ENCODE assay signal across 11 cellular contexts in genomic region chr13:27053902-27054595, GRCh38.
DNase-seq lines count a peak whose midpoint lies in the region; ATAC-seq and TF ChIP-seq lines count a peak whose summit lies in the region.
"Had no signal": no experiment of that assay in that cellular context is flagged by ENCODE, and none has a peak within 500 bp of the region (broad histone marks: within the 10 kb centered on the region; RNA-seq: fewer than 3 reads in every experiment).

No MANE protein-coding gene starts in this region.

- H3K36me3 Mint-ChIP-seq in activated CD8-positive, alpha-beta T cell treated with anti-CD3 and anti-CD28 coated beads, Interleukin-2, amount 10 ng/mL, durations not matched to agents 7 days and 5 days (ENCODE audit: low read depth) = no peaks in the 10 kb centered on the region
- H3K36me3 Mint-ChIP-seq in activated CD8-positive, alpha-beta T cell treated with anti-CD3 and anti-CD28 coated beads for 36 hours (ENCODE audit: low read depth) = peaks cover 4% of the 10 kb centered on the region
- H3K36me3 Mint-ChIP-seq in naive thymus-derived CD8-positive, alpha-beta T cell = peaks cover 0 to 9% (median 8%) of the 10 kb centered on the region in 3 donors
- H3K36me3 Mint-ChIP-seq: natural killer cell treated with Interleukin-12 subunit alpha and Interleukin-12 subunit beta and Interleukin-15 and Interleukin-18, amount 100 ng/mL, for 72 hours had no signal

- TF ChIP-seq CTCF in activated CD8-positive, alpha-beta T cell treated with anti-CD3 and anti-CD28 coated beads for 36 hours (IDR thresholded peaks at IDR 0.05) = no peak

- CTCF ChIA-PET in activated CD8-positive, alpha-beta T cell treated with anti-CD3 and anti-CD28 coated beads, Interleukin-2, amount 10 ng/mL, durations not matched to agents 7 days and 5 days (lab: Charles Lee) = interaction anchor here (0.7 to 1.3 kb wide), 2 partner anchors 9 to 45 kb away, joined by 3 to 4 read pairs; no protein-coding TSS in a partner anchor
- CTCF ChIA-PET in activated CD8-positive, alpha-beta T cell treated with anti-CD3 and anti-CD28 coated beads for 36 hours (lab: Charles Lee) = no interaction called here

- ATAC-seq in activated CD8-positive, alpha-beta T cell treated with anti-CD3 and anti-CD28 coated beads, Interleukin-2, amount 10 ng/mL, durations not matched to agents 7 days and 5 days = peak; percentile 23
- ATAC-seq in activated CD8-positive, alpha-beta T cell treated with anti-CD3 and anti-CD28 coated beads for 36 hours = no peak
- ATAC-seq in naive thymus-derived CD8-positive, alpha-beta T cell = no peak

- POLR2A ChIA-PET in activated CD8-positive, alpha-beta T cell treated with anti-CD3 and anti-CD28 coated beads, Interleukin-2, amount 10 ng/mL, durations not matched to agents 7 days and 5 days (lab: Charles Lee) = interaction anchor here (1.1 to 1.4 kb wide), 2 partner anchors 9 kb away, joined by 3 to 4 read pairs; no protein-coding TSS in a partner anchor
- POLR2A ChIA-PET in activated CD8-positive, alpha-beta T cell treated with anti-CD3 and anti-CD28 coated beads for 36 hours (lab: Charles Lee) = no interaction called here
- POLR2A ChIA-PET in naive thymus-derived CD8-positive, alpha-beta T cell (lab: Charles Lee) = no interaction called here

- H3K4me1 Mint-ChIP-seq in activated CD8-positive, alpha-beta T cell treated with anti-CD3 and anti-CD28 coated beads, Interleukin-2, amount 10 ng/mL, durations not matched to agents 7 days and 5 days (ENCODE audit: low read depth) = peaks cover 27% of the 10 kb centered on the region
- peaks cover 20% of the 10 kb centered on the region for H3K4me1 Mint-ChIP-seq in activated CD8-positive, alpha-beta T cell treated with anti-CD3 and anti-CD28 coated beads for 36 hours (ENCODE audit: low read depth)
- H3K4me1 Mint-ChIP-seq in naive thymus-derived CD8-positive, alpha-beta T cell = peaks cover 12 to 28% (median 16%) of the 10 kb centered on the region in 4 donors

- H3K27me3 Mint-ChIP-seq in activated CD8-positive, alpha-beta T cell treated with anti-CD3 and anti-CD28 coated beads, Interleukin-2, amount 10 ng/mL, durations not matched to agents 7 days and 5 days (ENCODE audit: low read depth) = no peaks in the 10 kb centered on the region
- H3K27me3 Mint-ChIP-seq in activated CD8-positive, alpha-beta T cell treated with anti-CD3 and anti-CD28 coated beads for 36 hours = no peaks in the 10 kb centered on the region
- H3K27me3 Mint-ChIP-seq in naive thymus-derived CD8-positive, alpha-beta T cell = peaks cover 0 to 1% (median 0%) of the 10 kb centered on the region in 5 donors
- H3K27me3 Mint-ChIP-seq: natural killer cell treated with Interleukin-12 subunit alpha and Interleukin-12 subunit beta and Interleukin-15 and Interleukin-18, amount 100 ng/mL, for 72 hours had no signal

- no peak for DNase-seq in activated CD8-positive, alpha-beta T cell treated with anti-CD3 and anti-CD28 coated beads, Interleukin-2, amount 10 ng/mL, durations not matched to agents 7 days and 5 days
- DNase-seq in activated CD8-positive, alpha-beta T cell treated with anti-CD3 and anti-CD28 coated beads for 36 hours = no peak
- DNase-seq in T1000 (lab: John Stamatoyannopoulos, UW) (peak; percentile 32), fibroblast of the conjunctiva (ENCODE audit: low read depth) (peak; percentile 32), stromal cell of bone marrow (ENCODE audit: low read depth) (peak; percentile 81), retina (no peak)
- no peak for DNase-seq in naive thymus-derived CD8-positive, alpha-beta T cell
- DNase-seq in NK-92 treated with Interleukin-12 subunit alpha and Interleukin-12 subunit beta, amount 100 ng/mL, for 24 hours (lab: John Stamatoyannopoulos, UW) = no peak
- DNase-seq: NCI-H510A treated with DMSO at 0.1 percent for 48 hours; stimulated activated CD4-positive, alpha-beta T cell treated with anti-CD3 and anti-CD28 coated beads, Interleukin-4, amount 100 ng/mL, for 4 hours had no signal

- H3K9me3 Mint-ChIP-seq in activated CD8-positive, alpha-beta T cell treated with anti-CD3 and anti-CD28 coated beads, Interleukin-2, amount 10 ng/mL, durations not matched to agents 7 days and 5 days (ENCODE audit: insufficient read depth) = no peaks in the 10 kb centered on the region
- no peaks in the 10 kb centered on the region for H3K9me3 Mint-ChIP-seq in activated CD8-positive, alpha-beta T cell treated with anti-CD3 and anti-CD28 coated beads for 36 hours
- H3K9me3 Mint-ChIP-seq in naive thymus-derived CD8-positive, alpha-beta T cell = peaks cover 0 to 2% (median 0%) of the 10 kb centered on the region in 9 donors
- H3K9me3 Mint-ChIP-seq: natural killer cell treated with Interleukin-12 subunit alpha and Interleukin-12 subunit beta and Interleukin-15 and Interleukin-18, amount 100 ng/mL, for 72 hours had no signal

- intact Hi-C loops in activated CD8-positive, alpha-beta T cell treated with anti-CD3 and anti-CD28 coated beads for 36 hours (cut with micrococcal nuclease) = no loop called here

- H3K4me3 Mint-ChIP-seq in activated CD8-positive, alpha-beta T cell treated with anti-CD3 and anti-CD28 coated beads, Interleukin-2, amount 10 ng/mL, durations not matched to agents 7 days and 5 days = no peak overlapping the region
- H3K4me3 Mint-ChIP-seq in activated CD8-positive, alpha-beta T cell treated with anti-CD3 and anti-CD28 coated beads for 36 hours = no peak overlapping the region
- no peak overlapping the region for H3K4me3 Mint-ChIP-seq in naive thymus-derived CD8-positive, alpha-beta T cell
- H3K4me3 Mint-ChIP-seq: natural killer cell treated with Interleukin-12 subunit alpha and Interleukin-12 subunit beta and Interleukin-15 and Interleukin-18, amount 100 ng/mL, for 72 hours had no signal

- H3K27ac Mint-ChIP-seq in activated CD8-positive, alpha-beta T cell treated with anti-CD3 and anti-CD28 coated beads, Interleukin-2, amount 10 ng/mL, durations not matched to agents 7 days and 5 days = peak overlapping the region; percentile 46
- no peak overlapping the region for H3K27ac Mint-ChIP-seq in activated CD8-positive, alpha-beta T cell treated with anti-CD3 and anti-CD28 coated beads for 36 hours
- peak overlapping the region in 1 of 10 donors; percentile 39 for H3K27ac Mint-ChIP-seq in naive thymus-derived CD8-positive, alpha-beta T cell

Comparison
In these comparisons a context has a peak if more than half of its experiments do, and no peak if none do; other contexts are left out.
1. DNase-seq: peak in T1000 (single experiment), fibroblast of the conjunctiva (single experiment) and stromal cell of bone marrow (single experiment); none in activated CD8-positive, alpha-beta T cell treated with anti-CD3 and anti-CD28 coated beads, Interleukin-2, amount 10 ng/mL, durations not matched to agents 7 days and 5 days (single experiment), activated CD8-positive, alpha-beta T cell treated with anti-CD3 and anti-CD28 coated beads for 36 hours (single experiment), retina (single experiment), naive thymus-derived CD8-positive, alpha-beta T cell (0 of 10) and NK-92 treated with Interleukin-12 subunit alpha and Interleukin-12 subunit beta, amount 100 ng/mL, for 24 hours (single experiment).